ENCODE assay signal across 16 cellular contexts in genomic region chr1:213075725-213076124, GRCh38. TPM values are rescaled to one million over a fixed set of nuclear protein-coding genes. Genes with fewer than 3 reads are reported as not detected.
A peak's percentile ranks its signal among the peaks of the same experiment; 100 is the strongest.
DNase-seq lines count a peak whose midpoint lies in the region; ATAC-seq and TF ChIP-seq lines count a peak whose summit lies in the region.
"Had no signal": no experiment of that assay in that cellular context is flagged by ENCODE, and none has a peak within 500 bp of the region (broad histone marks: within the 10 kb centered on the region; RNA-seq: fewer than 3 reads in every experiment).

No MANE protein-coding gene starts in this region.

- H3K9me2 ChIP-seq in OCI-LY7 (ENCODE audit: insufficient read depth, low read length): no peaks in the 10 kb centered on the region

- H4K20me1 ChIP-seq in OCI-LY7 (ENCODE audit: insufficient read depth, low read length): no peaks in the 10 kb centered on the region

- peak; percentile 72 for ATAC-seq in activated naive CD8-positive, alpha-beta T cell treated with anti-CD3 and anti-CD28 coated beads, Interleukin-2, amount 10 ng/mL, durations not matched to agents 7 days and 5 days (ENCODE audit: low read depth)
- ATAC-seq in GM21717 (IDR thresholded peaks at IDR 0.05; ENCODE audit: unreplicated experiment) (peak; percentile 71), HG03175 (IDR thresholded peaks at IDR 0.05; ENCODE audit: unreplicated experiment) (peak; percentile 92), aorta (ENCODE audit: low FRiP score) (no peak)
- ATAC-seq: activated naive CD8-positive, alpha-beta T cell treated with anti-CD3 and anti-CD28 coated beads, Interleukin-2, amount 50 U/mL, for 24 hours had no signal

- no peaks in the 10 kb centered on the region for H3K27me3 ChIP-seq in aorta (ENCODE audit: control insufficient read depth in 1 of 2, insufficient read depth in 2 of 2, low read length in 1 of 2)
- H3K27me3 ChIP-seq: tibial artery had no signal

- POLR2A ChIA-PET in activated naive CD8-positive, alpha-beta T cell treated with anti-CD3 and anti-CD28 coated beads, Interleukin-2, amount 10 ng/mL, durations not matched to agents 7 days and 5 days (lab: Charles Lee): no interaction called here
- POLR2A ChIA-PET in OCI-LY7 (lab: Charles Lee): interaction anchor here (1.0 kb wide), 1 partner anchor 17 kb away, joined by 3 read pairs; no protein-coding TSS in a partner anchor

- WGBS in aorta, 2 donors: 96 to 98% methylated on average over 2 of the region's 2 CpGs

- H3K4me2 ChIP-seq in OCI-LY7 (ENCODE audit: low read length): no peak overlapping the region

- no peak overlapping the region for H3K4me3 Mint-ChIP-seq in activated naive CD8-positive, alpha-beta T cell treated with anti-CD3 and anti-CD28 coated beads, Interleukin-2, amount 10 ng/mL, durations not matched to agents 7 days and 5 days
- H3K4me3 Mint-ChIP-seq in activated naive CD8-positive, alpha-beta T cell treated with anti-CD3 and anti-CD28 coated beads for 36 hours: no peak overlapping the region
- H3K4me3 Mint-ChIP-seq: activated naive CD8-positive, alpha-beta T cell treated with anti-CD3 and anti-CD28 coated beads, Interleukin-2, amount 50 U/mL, for 24 hours had no signal

- DNase-seq in activated naive CD8-positive, alpha-beta T cell treated with anti-CD3 and anti-CD28 coated beads, Interleukin-2, amount 10 ng/mL, durations not matched to agents 7 days and 5 days: no peak
- no peak for DNase-seq in activated naive CD8-positive, alpha-beta T cell treated with anti-CD3 and anti-CD28 coated beads for 36 hours
- no peak for DNase-seq in kidney tubule cell (ENCODE audit: low spot score)
- DNase-seq in aorta: no peak
- DNase-seq in SK-N-DZ (ENCODE audit: low spot score): no peak
- no peak for DNase-seq in OCI-LY7 (ENCODE audit: low spot score)
- DNase-seq: activated naive CD8-positive, alpha-beta T cell treated with anti-CD3 and anti-CD28 coated beads, Interleukin-2, amount 50 U/mL, for 24 hours; Caco-2; NCI-H1092 treated with DMSO at 0.1 percent for 48 hours; NCI-H526 treated with DMSO at 0.1 percent for 48 hours; stimulated activated CD4-positive, alpha-beta T cell treated with anti-CD3 and anti-CD28 coated beads, Interleukin-12 subunit alpha, Interleukin-12 subunit beta, amount 100 ng/mL, for 4 hours; tibial artery had no signal

- intact Hi-C loops in aorta (cut with DNase I) (no loop called here), OCI-LY7 (cut with micrococcal nuclease; ENCODE audit: unreplicated experiment) (no loop called here)

- H3K79me2 ChIP-seq in OCI-LY7 (ENCODE audit: insufficient read depth, low read depth, low read length): no peaks in the 10 kb centered on the region

- H3K27me3 Mint-ChIP-seq in activated naive CD8-positive, alpha-beta T cell treated with anti-CD3 and anti-CD28 coated beads, Interleukin-2, amount 10 ng/mL, durations not matched to agents 7 days and 5 days: no peaks in the 10 kb centered on the region
- H3K27me3 Mint-ChIP-seq in activated naive CD8-positive, alpha-beta T cell treated with anti-CD3 and anti-CD28 coated beads for 36 hours: no peaks in the 10 kb centered on the region
- H3K27me3 Mint-ChIP-seq: activated naive CD8-positive, alpha-beta T cell treated with anti-CD3 and anti-CD28 coated beads, Interleukin-2, amount 50 U/mL, for 24 hours had no signal

- H3K4me1 ChIP-seq in aorta (ENCODE audit: control insufficient read depth in 1 of 2, insufficient read depth in 2 of 2, low read length in 2 of 2): no peaks in the 10 kb centered on the region
- H3K4me1 ChIP-seq in OCI-LY7 (ENCODE audit: insufficient read depth, low read length, poor library complexity, severe bottlenecking): peaks cover 3% of the 10 kb centered on the region
- H3K4me1 ChIP-seq: Caco-2 had no signal

- no TSS peak for BruUV-seq in OCI-LY7 (replicated peaks; lab: Mats Ljungman, UMichigan)

- H3K27ac ChIP-seq in aorta (ENCODE audit: low read depth in 1 of 2, low read length in 2 of 2): no peak overlapping the region
- H3K27ac ChIP-seq in OCI-LY7 (ENCODE audit: low read depth, low read length, poor library complexity, severe bottlenecking): no peak overlapping the region
- H3K27ac ChIP-seq: coronary artery, tibial artery had no signal

- H3K4me3 ChIP-seq in aorta (ENCODE audit: low read length in 2 of 2) (no peak overlapping the region), OCI-LY7 (ENCODE audit: low read depth, low read length, poor library complexity, severe bottlenecking) (no peak overlapping the region)
- H3K4me3 ChIP-seq: coronary artery, lung, tibial artery had no signal

- H3K36me3 ChIP-seq in aorta (ENCODE audit: control insufficient read depth in 1 of 2, insufficient read depth in 2 of 2, low read length in 1 of 2): no peaks in the 10 kb centered on the region
- no peaks in the 10 kb centered on the region for H3K36me3 ChIP-seq in OCI-LY7 (ENCODE audit: insufficient read depth, low read length)

- H3K27ac Mint-ChIP-seq in activated naive CD8-positive, alpha-beta T cell treated with anti-CD3 and anti-CD28 coated beads, Interleukin-2, amount 10 ng/mL, durations not matched to agents 7 days and 5 days: no peak overlapping the region
- H3K27ac Mint-ChIP-seq in activated naive CD8-positive, alpha-beta T cell treated with anti-CD3 and anti-CD28 coated beads for 36 hours: no peak overlapping the region
- H3K27ac Mint-ChIP-seq: activated naive CD8-positive, alpha-beta T cell treated with anti-CD3 and anti-CD28 coated beads, Interleukin-2, amount 50 U/mL, for 24 hours had no signal

- CTCF ChIA-PET in OCI-LY7 (lab: Charles Lee; ENCODE audit: unreplicated experiment): no interaction called here

- TF ChIP-seq CTCF in OCI-LY7 (conservative IDR thresholded peaks at IDR 0.05; ENCODE audit: low read length): no peak

- peaks cover 16% of the 10 kb centered on the region for H3K36me3 Mint-ChIP-seq in activated naive CD8-positive, alpha-beta T cell treated with anti-CD3 and anti-CD28 coated beads, Interleukin-2, amount 10 ng/mL, durations not matched to agents 7 days and 5 days
- H3K36me3 Mint-ChIP-seq in activated naive CD8-positive, alpha-beta T cell treated with anti-CD3 and anti-CD28 coated beads for 36 hours: peaks cover 6% of the 10 kb centered on the region

- no peak overlapping the region for H2AFZ ChIP-seq in OCI-LY7 (ENCODE audit: low read length)

- peaks cover 26% of the 10 kb centered on the region for H3K4me1 Mint-ChIP-seq in activated naive CD8-positive, alpha-beta T cell treated with anti-CD3 and anti-CD28 coated beads, Interleukin-2, amount 10 ng/mL, durations not matched to agents 7 days and 5 days
- H3K4me1 Mint-ChIP-seq in activated naive CD8-positive, alpha-beta T cell treated with anti-CD3 and anti-CD28 coated beads for 36 hours: peaks cover 6% of the 10 kb centered on the region

- no peaks in the 10 kb centered on the region for H3K9me3 Mint-ChIP-seq in activated naive CD8-positive, alpha-beta T cell treated with anti-CD3 and anti-CD28 coated beads, Interleukin-2, amount 10 ng/mL, durations not matched to agents 7 days and 5 days
- H3K9me3 Mint-ChIP-seq in activated naive CD8-positive, alpha-beta T cell treated with anti-CD3 and anti-CD28 coated beads for 36 hours: no peaks in the 10 kb centered on the region
- H3K9me3 Mint-ChIP-seq: activated naive CD8-positive, alpha-beta T cell treated with anti-CD3 and anti-CD28 coated beads, Interleukin-2, amount 50 U/mL, for 24 hours had no signal

- no peaks in the 10 kb centered on the region for H3K9me3 ChIP-seq in aorta (ENCODE audit: control insufficient read depth, low read length)
- H3K9me3 ChIP-seq in OCI-LY7 (ENCODE audit: low read length): no peaks in the 10 kb centered on the region
- H3K9me3 ChIP-seq: Caco-2, tibial artery had no signal

RNA-seq across cellular contexts. Expression of gene RPS6KC1, which starts 24.7 kb away (rescaled TPM):
- total RNA-seq in activated naive CD8-positive, alpha-beta T cell treated with anti-CD3 and anti-CD28 coated beads, Interleukin-2, amount 10 ng/mL, durations not matched to agents 7 days and 5 days: 10 to 100 TPM; 13.4 to 13.8 TPM
- total RNA-seq in activated naive CD8-positive, alpha-beta T cell treated with anti-CD3 and anti-CD28 coated beads for 36 hours: 1 to 10 TPM; 5.3 to 6.0 TPM
- total RNA-seq in aorta: 10 to 100 TPM; 24.3 to 26.7 TPM
- polyA plus RNA-seq in aorta: 10 to 100 TPM in 1 of 2 donors, 1 to 10 TPM in 1; 7.4 to 10.3 TPM
- polyA plus RNA-seq in SK-N-DZ (2014; cell fraction: cytosol; rRNA removed): 13.6 and 16.6 TPM in 2 replicates
- polyA plus RNA-seq in SK-N-DZ (2014; cell fraction: nucleus; rRNA removed): 27.0 and 27.5 TPM in 2 replicates
- total RNA-seq in OCI-LY7 (2014; rRNA removed; shearing (Covaris generic)): 5.9 and 10.7 TPM in 2 replicates
- 7.4 and 9.4 TPM in 2 replicates for total RNA-seq in OCI-LY7 (2022)
